ENCODE assay signal across 1 cellular context in genomic region chr10:101576229-101576863, GRCh38.
A peak's percentile ranks its signal among the peaks of the same experiment; 100 is the strongest.
TF ChIP-seq lines count a peak whose summit lies in the region.

No MANE protein-coding gene starts in this region.

TF ChIP-seq in HEK293, 187 proteins besides CTCF, POLR2A, EP300 and RAD21 (continued from another document):
- peak; percentile 90 for TF ChIP-seq ZNF692 (tag by site-specific recombination; IDR thresholded peaks at IDR 0.05)
- TF ChIP-seq KLF1 (tag by site-specific recombination; IDR thresholded peaks at IDR 0.05): peak; percentile 60
- TF ChIP-seq, protein P1, sequence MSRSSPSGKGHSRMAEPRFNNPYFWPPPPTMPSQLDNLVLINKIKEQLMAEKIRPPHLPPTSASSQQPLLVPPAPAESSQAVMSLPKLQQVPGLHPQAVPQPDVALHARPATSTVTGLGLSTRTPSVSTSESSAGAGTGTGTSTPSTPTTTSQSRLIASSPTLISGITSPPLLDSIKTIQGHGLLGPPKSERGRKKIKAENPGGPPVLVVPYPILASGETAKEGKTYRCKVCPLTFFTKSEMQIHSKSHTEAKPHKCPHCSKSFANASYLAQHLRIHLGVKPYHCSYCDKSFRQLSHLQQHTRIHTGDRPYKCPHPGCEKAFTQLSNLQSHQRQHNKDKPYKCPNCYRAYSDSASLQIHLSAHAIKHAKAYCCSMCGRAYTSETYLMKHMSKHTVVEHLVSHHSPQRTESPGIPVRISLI (tag by site-specific recombination; IDR thresholded peaks at IDR 0.05): 0 out of 2 replicates have a peak, but pooled peaks have one; percentile 72
- TF ChIP-seq ZNF600 (tag by site-specific recombination; IDR thresholded peaks at IDR 0.05): no peak
- TF ChIP-seq ZFP69B (tag by site-specific recombination; IDR thresholded peaks at IDR 0.05): peak; percentile 93
- TF ChIP-seq YY1 (tag by site-specific recombination; IDR thresholded peaks at IDR 0.05): no peak
- no peak for TF ChIP-seq ZNF701 (tag by site-specific recombination; IDR thresholded peaks at IDR 0.05)
- no peak for TF ChIP-seq ZSCAN5A (tag by site-specific recombination; IDR thresholded peaks at IDR 0.05)
- peak; percentile 27; the same call in 1 of the 2 replicates for TF ChIP-seq GLIS1 (tag by site-specific recombination; IDR thresholded peaks at IDR 0.05)
- TF ChIP-seq ATF2 (tag by site-specific recombination; IDR thresholded peaks at IDR 0.05; ENCODE audit: low read depth): no peak
